ENCODE assay signal across 1 cellular context in genomic region chr3:71754610-71755253, GRCh38.
TF ChIP-seq lines count a peak whose summit lies in the region.

No MANE protein-coding gene starts in this region.

TF ChIP-seq in HEK293, 187 proteins besides CTCF, POLR2A, EP300 and RAD21 (continued from another document):
- TF ChIP-seq ZNF19 (tag by site-specific recombination; IDR thresholded peaks at IDR 0.05; ENCODE audit: low read depth): no peak
